ENCODE assay signal across 21 cellular contexts in genomic region chr7:68484731-68485130, GRCh38.
"Had no signal": no experiment of that assay in that cellular context is flagged by ENCODE, and none has a peak within 500 bp of the region (broad histone marks: within the 10 kb centered on the region; RNA-seq: fewer than 3 reads in every experiment).

No MANE protein-coding gene starts in this region.

- H3K4me3 Mint-ChIP-seq: naive thymus-derived CD4-positive, alpha-beta T cell; natural killer cell; nephron; neural progenitor cell; stimulated activated effector memory CD8-positive, alpha-beta T cell treated with anti-CD3 and anti-CD28 coated beads, Interleukin-12 subunit alpha, Interleukin-12 subunit beta, amount 100 ng/mL, for 72 hours; stimulated activated naive B cell treated with anti-CD40 and anti-IgM and Interleukin-4, amounts not matched to agents 10 μg/mL and 1 μg/mL and 100 μg/mL, for 72 hours; stimulated activated naive CD8-positive, alpha-beta T cell treated with anti-CD3 and anti-CD28 coated beads, Interleukin-15, Interleukin-2, amounts not matched to agents 100 ng/mL and 50 ng/mL, for 24 hours had no signal

- H3K4me1 Mint-ChIP-seq: natural killer cell; nephron; neural progenitor cell; stimulated activated effector memory CD8-positive, alpha-beta T cell treated with anti-CD3 and anti-CD28 coated beads, Interleukin-12 subunit alpha, Interleukin-12 subunit beta, amount 100 ng/mL, for 72 hours; stimulated activated naive B cell treated with anti-CD40 and anti-IgM and Interleukin-4, amounts not matched to agents 10 μg/mL and 1 μg/mL and 100 μg/mL, for 72 hours had no signal

- H3K27me3 Mint-ChIP-seq: naive thymus-derived CD4-positive, alpha-beta T cell; stimulated activated naive B cell treated with anti-CD40 and anti-IgM and Interleukin-4, amounts not matched to agents 10 μg/mL and 1 μg/mL and 100 μg/mL, for 72 hours; stimulated activated naive CD8-positive, alpha-beta T cell treated with anti-CD3 and anti-CD28 coated beads, Interleukin-15, Interleukin-2, amounts not matched to agents 100 ng/mL and 50 ng/mL, for 24 hours had no signal

- H3K9me3 Mint-ChIP-seq: neural progenitor cell had no signal

- ATAC-seq: naive thymus-derived CD4-positive, alpha-beta T cell; natural killer cell; pancreas; right cardiac atrium; right lobe of liver; stimulated activated effector memory CD8-positive, alpha-beta T cell treated with anti-CD3 and anti-CD28 coated beads, Interleukin-12 subunit alpha, Interleukin-12 subunit beta, amount 100 ng/mL, for 72 hours; stimulated activated naive B cell treated with anti-CD40 and anti-IgM and Interleukin-4, amounts not matched to agents 10 μg/mL and 1 μg/mL and 100 μg/mL, for 72 hours had no signal

- H3K27ac Mint-ChIP-seq: naive thymus-derived CD4-positive, alpha-beta T cell; natural killer cell; nephron; neural progenitor cell; stimulated activated effector memory CD8-positive, alpha-beta T cell treated with anti-CD3 and anti-CD28 coated beads, Interleukin-12 subunit alpha, Interleukin-12 subunit beta, amount 100 ng/mL, for 72 hours; stimulated activated naive B cell treated with anti-CD40 and anti-IgM and Interleukin-4, amounts not matched to agents 10 μg/mL and 1 μg/mL and 100 μg/mL, for 72 hours; stimulated activated naive CD8-positive, alpha-beta T cell treated with anti-CD3 and anti-CD28 coated beads, Interleukin-15, Interleukin-2, amounts not matched to agents 100 ng/mL and 50 ng/mL, for 24 hours had no signal

- H3K36me3 Mint-ChIP-seq: natural killer cell; neural progenitor cell; stimulated activated effector memory CD8-positive, alpha-beta T cell treated with anti-CD3 and anti-CD28 coated beads, Interleukin-12 subunit alpha, Interleukin-12 subunit beta, amount 100 ng/mL, for 72 hours; stimulated activated naive B cell treated with anti-CD40 and anti-IgM and Interleukin-4, amounts not matched to agents 10 μg/mL and 1 μg/mL and 100 μg/mL, for 72 hours had no signal

- DNase-seq: naive thymus-derived CD4-positive, alpha-beta T cell; natural killer cell; pancreas; right cardiac atrium; right lobe of liver; sigmoid colon; small intestine; stimulated activated CD4-positive, alpha-beta T cell treated with anti-CD3 and anti-CD28 coated beads, Interleukin-15, amount 100 ng/mL, for 24 hours; stimulated activated CD4-positive, alpha-beta T cell treated with anti-CD3 and anti-CD28 coated beads, Interleukin-2, amount 100 ng/mL, for 24 hours; stimulated activated CD4-positive, alpha-beta T cell treated with anti-CD3 and anti-CD28 coated beads, Interleukin-2, amount 100 ng/mL, for 48 hours; stimulated activated CD4-positive, alpha-beta T cell treated with anti-CD3 and anti-CD28 coated beads, Interleukin-4, amount 100 ng/mL, for 24 hours; stimulated activated naive B cell treated with anti-CD40 and anti-IgM and Interleukin-4, amounts not matched to agents 10 μg/mL and 1 μg/mL and 100 μg/mL, for 72 hours; stimulated activated naive CD4-positive, alpha-beta T cell treated with Interleukin-2 at 50 U/mL for 16 hours; stomach; thyroid gland; trophoblast cell; upper lobe of left lung had no signal
